ENCODE assay signal across 14 cellular contexts in genomic region chr5:87916320-87916719, GRCh38.
DNase-seq lines count a peak whose midpoint lies in the region; ATAC-seq and TF ChIP-seq lines count a peak whose summit lies in the region.
"Had no signal": no experiment of that assay in that cellular context is flagged by ENCODE, and none has a peak within 500 bp of the region (broad histone marks: within the 10 kb centered on the region; RNA-seq: fewer than 3 reads in every experiment).

No MANE protein-coding gene starts in this region.

- no peak overlapping the region for H3K27ac ChIP-seq in caudate nucleus (ENCODE audit: low read depth, low read length)
- H3K27ac ChIP-seq in dorsolateral prefrontal cortex, result no peak overlapping the region
- H3K27ac ChIP-seq: HL-60 had no signal

- peaks cover 24% of the 10 kb centered on the region for H3K4me1 Mint-ChIP-seq in WTC11
- H3K4me1 Mint-ChIP-seq: B cell had no signal

- H3K36me3 ChIP-seq in H7 (replicated peaks; ENCODE audit: control insufficient read depth, insufficient read depth, low read length), result no peaks in the 10 kb centered on the region

- POLR2A ChIA-PET in WTC11 (lab: Charles Lee), result no interaction called here

- H3K36me3 Mint-ChIP-seq in WTC11, result peaks cover 5% of the 10 kb centered on the region

- ATAC-seq in WTC11 (peak; percentile 98), GM19023 (IDR thresholded peaks at IDR 0.05; ENCODE audit: unreplicated experiment) (no peak), HG03045 (IDR thresholded peaks at IDR 0.05; ENCODE audit: unreplicated experiment) (no peak)

- no peak for TF ChIP-seq CTCF in WTC11 (IDR thresholded peaks at IDR 0.05)
- TF ChIP-seq CTCF in dorsolateral prefrontal cortex (IDR thresholded peaks at IDR 0.05 in 54 of 56, conservative IDR thresholded peaks at IDR 0.05 in 2 of 56; ENCODE audit: low read depth in 1 of 56, partially characterized antibody in 56 of 56), result no peak

- H3K4me3 Mint-ChIP-seq in WTC11, result no peak overlapping the region
- H3K4me3 Mint-ChIP-seq: B cell; CD4-positive, alpha-beta T cell had no signal

- H3K27ac Mint-ChIP-seq in WTC11, result peak overlapping the region; percentile 8
- H3K27ac Mint-ChIP-seq: B cell; CD4-positive, alpha-beta T cell had no signal

- H3K27me3 Mint-ChIP-seq in WTC11 (ENCODE audit: low read depth), result no peaks in the 10 kb centered on the region; the same call in 1 of the 2 replicates
- H3K27me3 Mint-ChIP-seq: B cell; CD4-positive, alpha-beta T cell had no signal

- intact Hi-C loops in dorsolateral prefrontal cortex (cut with DNase I), result no loop called here

- no peak overlapping the region for H3K4me3 ChIP-seq in H7 (ENCODE audit: insufficient read depth, low read depth, low read length)
- H3K4me3 ChIP-seq in dorsolateral prefrontal cortex, result no peak overlapping the region

- peaks cover 39% of the 10 kb centered on the region for H3K9me3 Mint-ChIP-seq in WTC11

- CTCF ChIA-PET in WTC11 (lab: Charles Lee), result no interaction called here

- H3K27me3 ChIP-seq in H7 (ENCODE audit: control insufficient read depth, insufficient read depth, low read length), result no peaks in the 10 kb centered on the region
- no peaks in the 10 kb centered on the region for H3K27me3 ChIP-seq in dorsolateral prefrontal cortex

- DNase-seq in H7, result peak; percentile 1
- no peak for DNase-seq in WTC11 (ENCODE audit: low spot score)
- peak; percentile 35 for DNase-seq in iPS DF 19.7 (ENCODE audit: low read depth, low spot score)
- no peak for DNase-seq in caudate nucleus (lab: John Stamatoyannopoulos, UW)
- DNase-seq in dorsolateral prefrontal cortex, result no peak
- DNase-seq: C1 segment of cervical spinal cord; CD4-positive, alpha-beta T cell; DMS79; IMR-90; KBM-7 had no signal

TF ChIP-seq in WTC11, 78 proteins besides CTCF, POLR2A, EP300 and RAD21:
- no peak for TF ChIP-seq ETV6 (CRISPR knock-in tag; IDR thresholded peaks at IDR 0.05)
- no peak for TF ChIP-seq NFATC4 (CRISPR knock-in tag; IDR thresholded peaks at IDR 0.05)
- no peak for TF ChIP-seq NR3C1 (CRISPR knock-in tag; conservative IDR thresholded peaks at IDR 0.05; ENCODE audit: low read depth)
- no peak for TF ChIP-seq PREB (CRISPR knock-in tag; IDR thresholded peaks at IDR 0.05; ENCODE audit: borderline replicate concordance)
- no peak for TF ChIP-seq FOXJ3 (CRISPR knock-in tag; IDR thresholded peaks at IDR 0.05; ENCODE audit: borderline replicate concordance)
- no peak for TF ChIP-seq SMAD4 (CRISPR knock-in tag; IDR thresholded peaks at IDR 0.05)
- no peak for TF ChIP-seq RELA (CRISPR knock-in tag; IDR thresholded peaks at IDR 0.05; ENCODE audit: borderline replicate concordance)
- no peak for TF ChIP-seq CDX4 (CRISPR knock-in tag; IDR thresholded peaks at IDR 0.05; ENCODE audit: borderline replicate concordance)
- TF ChIP-seq ZSCAN18 (CRISPR knock-in tag; IDR thresholded peaks at IDR 0.05), result no peak
- no peak for TF ChIP-seq ZNF138 (CRISPR knock-in tag; conservative IDR thresholded peaks at IDR 0.05)

Comparison
In these comparisons a context has a peak if more than half of its experiments do, and no peak if none do; other contexts are left out.
1. DNase-seq: peak in H7 (single experiment) and iPS DF 19.7 (single experiment); none in WTC11 (single experiment), caudate nucleus (0 of 61) and dorsolateral prefrontal cortex (0 of 10).